ENCODE assay signal across 8 cellular contexts in genomic region chr11:6418958-6419611, GRCh38. TPM values are rescaled to one million over a fixed set of nuclear protein-coding genes. Genes with fewer than 3 reads are reported as not detected.
DNase-seq lines count a peak whose midpoint lies in the region; ATAC-seq and TF ChIP-seq lines count a peak whose summit lies in the region.

Gene APBB1 (minus strand): TSS chr11:6419094. CDS start chr11:6411347, 7,747 bp downstream.

- peak within 1 kb of the TSS; percentile 85 for H3K4me3 ChIP-seq in SJCRH30
- H3K4me3 ChIP-seq in neutrophil (ENCODE audit: low read depth in 1 of 2, low read length in 1 of 2), result peak within 1 kb of the TSS; percentile 46 to 65

- peak; percentile 87 to 89 (median 87) for DNase-seq in NCI-H1417 (lab: John Stamatoyannopoulos, UW)
- DNase-seq in NCI-H1417 treated with DMSO at 0.1 percent for 48 hours (lab: John Stamatoyannopoulos, UW), result no peak
- DNase-seq in SJCRH30, result peak; percentile 45 to 63
- peak; percentile 78 for DNase-seq in activated naive CD4-positive, alpha-beta T cell treated with anti-CD3 and anti-CD28 coated beads, Interleukin-2, amount 50 U/mL, for 16 hours
- peak; percentile 78 for DNase-seq in globus pallidus (ENCODE audit: low spot score)
- peak; percentile 77 for DNase-seq in superior temporal gyrus (ENCODE audit: extremely low spot score)

- H3K4me1 ChIP-seq in SJCRH30, result peaks cover 3% of the 10 kb centered on the region; the same call in 1 of the 2 replicates
- peaks cover 6 to 27% of the 10 kb centered on the region in 2 experiments for H3K4me1 ChIP-seq in neutrophil (ENCODE audit: control insufficient read depth in 1 of 2, insufficient read depth in 1 of 2, low read depth in 1 of 2, low read length in 1 of 2)

- ATAC-seq in HG03280 (IDR thresholded peaks at IDR 0.05; ENCODE audit: unreplicated experiment), result peak; percentile 54

- H3K9me3 ChIP-seq in SJCRH30 (replicated peaks), result no peaks in the 10 kb centered on the region
- no peaks in the 10 kb centered on the region for H3K9me3 ChIP-seq in neutrophil

- H3K36me3 ChIP-seq in SJCRH30 (no peaks in the 10 kb centered on the region), neutrophil (no peaks in the 10 kb centered on the region)

- H3K27ac ChIP-seq in SJCRH30, result no peak within 1 kb of the TSS
- no peak within 1 kb of the TSS for H3K27ac ChIP-seq in neutrophil

- H3K27me3 ChIP-seq in SJCRH30 (no peaks in the 10 kb centered on the region), neutrophil (peaks cover 90% of the 10 kb centered on the region)

- TF ChIP-seq CTCF in neutrophil (IDR thresholded peaks at IDR 0.05), result no peak

RNA-seq across cellular contexts. Expression of gene APBB1, which starts in this region (rescaled TPM):
- 19.6 and 20.2 TPM in 2 replicates for total RNA-seq in SJCRH30 (2014; rRNA removed; shearing (Covaris generic))
